ENCODE assay signal across 12 cellular contexts in the genomic region with DNA sequence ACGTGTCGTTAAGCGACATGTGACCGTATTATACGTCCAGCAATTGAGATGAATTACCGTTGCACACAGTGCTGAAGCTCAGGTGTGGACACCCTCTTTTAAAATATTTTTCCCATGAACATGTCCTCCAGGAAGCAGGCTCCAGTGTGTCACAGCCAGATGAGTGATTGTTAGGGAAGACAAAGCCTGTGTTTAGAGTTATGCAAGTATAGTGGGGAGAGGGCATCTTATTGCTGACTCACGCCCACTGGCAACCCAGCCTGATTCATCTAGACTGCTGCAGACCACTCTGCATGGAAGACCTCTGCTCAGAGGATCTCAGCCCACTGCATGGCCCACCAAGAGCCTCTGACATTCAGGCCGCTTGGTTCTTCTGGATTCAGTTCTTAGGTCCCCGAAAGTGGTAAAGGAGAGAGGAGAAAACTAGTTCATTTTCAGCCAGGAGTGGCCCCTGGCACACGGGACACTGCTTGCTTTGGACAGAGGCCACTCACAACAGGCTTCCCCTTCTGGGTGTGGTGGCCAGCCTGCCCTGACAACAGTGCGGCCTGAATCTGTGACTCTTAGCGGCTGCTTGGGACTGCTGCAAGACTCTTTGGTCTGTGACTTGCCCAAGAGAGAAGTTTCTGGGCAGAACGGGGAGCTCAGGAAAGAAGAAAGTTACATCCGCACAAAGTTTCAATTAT.
DNase-seq lines count a peak whose midpoint lies in the region; ATAC-seq, FAIRE-seq and TF ChIP-seq lines count a peak whose summit lies in the region.
"Had no signal": no experiment of that assay in that cellular context is flagged by ENCODE, and none has a peak within 500 bp of the region (broad histone marks: within the 10 kb centered on the region; RNA-seq: fewer than 3 reads in every experiment).

No MANE protein-coding gene starts in this region.

- FAIRE-seq in K562 (lab: Jason Lieb, UNC): no peak
- FAIRE-seq: G401.6 had no signal

- ATAC-seq in K562: no peak
- ATAC-seq: effector memory CD8-positive, alpha-beta T cell had no signal

- H3K9ac ChIP-seq in K562 (ENCODE audit: insufficient read depth in 1 of 2, low read depth in 2 of 2, low read length in 2 of 2): no peak overlapping the region

- H4K20me1 ChIP-seq in K562 (replicated peaks; ENCODE audit: control insufficient read depth, insufficient read depth, low read length): no peaks in the 10 kb centered on the region

- intact Hi-C loops in K562 (cut with micrococcal nuclease) (no loop called here), prostate gland (cut with DNase I) (loop anchor here (5.0 to 10.0 kb wide), 3 partner anchors 266 to 582 kb away; a partner anchor contains a TSS)

- CTCF ChIA-PET in K562 (lab: Yijun Ruan, JAX; ENCODE audit: low intra/inter-chr PET ratio): no interaction called here

- no peaks in the 10 kb centered on the region for H3K4me1 ChIP-seq in K562 (replicated peaks in 1 of 2; ENCODE audit: control insufficient read depth in 2 of 2, insufficient read depth in 2 of 2, low read length in 2 of 2)
- H3K4me1 ChIP-seq in prostate gland (replicated peaks): peaks cover 1% of the 10 kb centered on the region

- WGBS in K562 (ENCODE audit: insufficient coverage, low coverage, missing lambda C conversion rate): 54% methylated on average over 14 of the region's 14 CpGs
- 85% methylated on average over 14 of the region's 14 CpGs for WGBS in prostate gland

- DNase-seq in AG20443 (ENCODE audit: low spot score): peak; percentile 71
- DNase-seq in K562 (ENCODE audit: extremely low read depth in 1 of 4, low spot score in 3 of 4): no peak
- DNase-seq in kidney glomerular epithelial cell (lab: John Stamatoyannopoulos, UW): peak; percentile 38
- DNase-seq in prostate gland (ENCODE audit: low spot score): peak; percentile 59
- no peak for DNase-seq in retina
- DNase-seq in cerebellar cortex (ENCODE audit: low spot score): no peak
- no peak for DNase-seq in caudate nucleus (lab: John Stamatoyannopoulos, UW)
- DNase-seq in SIG-M5 treated with dmso at 0.1 percent for 504 hours (lab: John Stamatoyannopoulos, UW; ENCODE audit: unreplicated experiment): no peak
- DNase-seq: activated effector memory CD4-positive, alpha-beta T cell treated with anti-CD3 and anti-CD28 coated beads, Interleukin-2, amount 50 U/mL, for 16 hours; effector memory CD8-positive, alpha-beta T cell; NCI-H2029 had no signal

- no TSS peak for BruUV-seq in K562 (replicated peaks; lab: Mats Ljungman, UMichigan)

- H3K36me3 ChIP-seq in K562 (ENCODE audit: control insufficient read depth, insufficient read depth, low read length) (no peaks in the 10 kb centered on the region), prostate gland (no peaks in the 10 kb centered on the region)

- H3K9me1 ChIP-seq in K562 (ENCODE audit: control insufficient read depth, insufficient read depth, low read length): no peaks in the 10 kb centered on the region

- H3K9me3 ChIP-seq in K562 (replicated peaks; ENCODE audit: control insufficient read depth, insufficient read depth, low read depth, low read length) (0 out of 2 replicates have a peak, but pooled peaks cover 3% of the 10 kb centered on the region), prostate gland (no peaks in the 10 kb centered on the region)

- H2AFZ ChIP-seq in K562 (ENCODE audit: low read depth, low read length): no peak overlapping the region

- TF ChIP-seq POLR2A in K562 (conservative IDR thresholded peaks at IDR 0.05) (no peak), prostate gland (IDR thresholded peaks at IDR 0.05) (no peak)

- H3K79me2 ChIP-seq in K562 (ENCODE audit: control insufficient read depth, insufficient read depth, low read length): no peaks in the 10 kb centered on the region

- H3K27me3 ChIP-seq in K562 (ENCODE audit: control insufficient read depth in 2 of 2, insufficient read depth in 2 of 2, low read length in 2 of 2): no peaks in the 10 kb centered on the region
- no peaks in the 10 kb centered on the region for H3K27me3 ChIP-seq in prostate gland (replicated peaks; ENCODE audit: insufficient read depth)

- POLR2A ChIA-PET in K562 (lab: Yijun Ruan, JAX): interaction anchor here (0.6 kb wide), 1 partner anchor 24 kb away, joined by 3 read pairs; no protein-coding TSS in a partner anchor

- H3K4me3 ChIP-seq in K562: no peak overlapping the region
- H3K4me3 ChIP-seq in prostate gland: no peak overlapping the region

- H3K27ac ChIP-seq in K562 (ENCODE audit: extremely low read depth, low read depth, low read length): no peak overlapping the region
- H3K27ac ChIP-seq in prostate gland: peak overlapping the region; percentile 79
- H3K27ac ChIP-seq in caudate nucleus (ENCODE audit: low read depth, low read length): no peak overlapping the region

- no peak for TF ChIP-seq RAD21 in K562 (CRISPR knock-in tag; conservative IDR thresholded peaks at IDR 0.05 in 1 of 2, IDR thresholded peaks at IDR 0.05 in 1 of 2)

- in situ Hi-C loops in K562 (cut with MboI): no loop called here

- no peak for TF ChIP-seq EP300 in K562 (IDR thresholded peaks at IDR 0.05; ENCODE audit: low read length)

- no peak overlapping the region for H3K4me2 ChIP-seq in K562 (ENCODE audit: insufficient read depth, low read length)

- TF ChIP-seq CTCF in K562 (IDR thresholded peaks at IDR 0.05 in 2 of 3, conservative IDR thresholded peaks at IDR 0.05 in 1 of 3; ENCODE audit: insufficient read depth in 2 of 3, low read depth in 1 of 3, low read length in 3 of 3) (no peak), prostate gland (IDR thresholded peaks at IDR 0.05) (no peak)

TF ChIP-seq in K562, 482 proteins besides CTCF, POLR2A, EP300 and RAD21:
- TF ChIP-seq MEIS2 (IDR thresholded peaks at IDR 0.05; ENCODE audit: partially characterized antibody): peak; percentile 14
- TF ChIP-seq ZNF165 (CRISPR knock-in tag; IDR thresholded peaks at IDR 0.05; ENCODE audit: borderline replicate concordance): no peak
- no peak for TF ChIP-seq ZNF76 (CRISPR knock-in tag; IDR thresholded peaks at IDR 0.05; ENCODE audit: borderline replicate concordance)
- TF ChIP-seq NFE2 (IDR thresholded peaks at IDR 0.05; ENCODE audit: low read depth): 0 out of 2 replicates have a peak, but pooled peaks have one; percentile 35

Comparison
In these comparisons a context has a peak if more than half of its experiments do, and no peak if none do; other contexts are left out.
1. DNase-seq: peak in AG20443 (single experiment), kidney glomerular epithelial cell (single experiment) and prostate gland (single experiment); none in K562 (0 of 4), retina (single experiment), cerebellar cortex (single experiment), caudate nucleus (0 of 61) and SIG-M5 treated with dmso at 0.1 percent for 504 hours (single experiment).
2. H3K27ac ChIP-seq: peak in prostate gland (2 of 2); none in K562 (single experiment) and caudate nucleus (single experiment).